Comparison of ENCODE assay signal across 20 cellular contexts in the genomic region with DNA sequence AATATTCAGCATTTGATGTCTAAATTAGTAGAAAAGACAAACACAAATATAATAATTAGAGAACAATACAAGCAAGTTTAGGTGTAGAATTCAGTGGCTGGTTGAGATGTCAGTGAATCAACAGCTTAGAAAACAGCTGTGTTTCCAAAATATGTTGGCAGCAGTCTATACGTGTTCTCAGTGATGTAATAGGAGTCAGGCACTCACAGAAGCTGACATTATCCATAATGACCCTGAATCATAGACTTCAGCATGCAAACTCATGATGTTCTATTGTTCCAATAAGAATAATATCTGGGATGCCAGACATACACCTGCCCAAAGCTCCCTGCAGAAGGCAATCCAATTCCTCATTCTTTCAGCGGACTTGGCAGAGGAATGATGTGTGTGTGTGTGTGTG.
A peak's percentile ranks its signal among the peaks of the same experiment; 100 is the strongest.
DNase-seq lines count a peak whose midpoint lies in the region; ATAC-seq and TF ChIP-seq lines count a peak whose summit lies in the region.
"Had no signal": no experiment of that assay in that cellular context is flagged by ENCODE, and none has a peak within 500 bp of the region (broad histone marks: within the 10 kb centered on the region; RNA-seq: fewer than 3 reads in every experiment).

No MANE protein-coding gene starts in this region.

- no peaks in the 10 kb centered on the region for H3K9me3 Mint-ChIP-seq in stimulated activated naive CD8-positive, alpha-beta T cell treated with anti-CD3 and anti-CD28 coated beads, Interleukin-15, amount 100 ng/mL, for 72 hours
- H3K9me3 Mint-ChIP-seq: activated naive CD4-positive, alpha-beta T cell treated with anti-CD3 and anti-CD28 coated beads, Interleukin-2, amount 10 ng/mL, durations not matched to agents 7 days and 5 days; mesothelial cell of epicardium; neural progenitor cell had no signal

- peak; percentile 45 for DNase-seq in DMS153 (lab: John Stamatoyannopoulos, UW)
- peak; percentile 97 for DNase-seq in NCI-H1105 treated with DMSO at 0.1 percent for 48 hours (lab: John Stamatoyannopoulos, UW)
- peak; percentile 80 for DNase-seq in NCI-H748 (lab: John Stamatoyannopoulos, UW; ENCODE audit: unreplicated experiment)
- DNase-seq in fibroblast of peridontal ligament (ENCODE audit: extremely low read depth), result peak; percentile 56
- DNase-seq in right lobe of liver, result no peak
- DNase-seq in activated naive CD4-positive, alpha-beta T cell treated with anti-CD3 and anti-CD28 coated beads, Interleukin-2, amount 50 U/mL, for 16 hours, result no peak
- no peak for DNase-seq in stimulated activated naive CD8-positive, alpha-beta T cell treated with anti-CD3 and anti-CD28 coated beads, Interleukin-15, amount 100 ng/mL, for 72 hours
- DNase-seq: activated CD4-positive, alpha-beta T cell treated with anti-CD3 and anti-CD28 coated beads, Interleukin-2, amount 50 U/mL, for 1 hour; activated naive CD4-positive, alpha-beta T cell treated with anti-CD3 and anti-CD28 coated beads, Interleukin-2, amount 10 ng/mL, durations not matched to agents 7 days and 5 days; activated T-cell treated with anti-CD3 and anti-CD28 coated beads for 4 hours; brain microvascular endothelial cell; dermis blood vessel endothelial cell; erythroblast; NCI-H446 treated with DMSO at 0.1 percent for 48 hours had no signal

- no peak for TF ChIP-seq CTCF in right lobe of liver (IDR thresholded peaks at IDR 0.05)

- no peaks in the 10 kb centered on the region for H3K27me3 ChIP-seq in right lobe of liver
- H3K27me3 ChIP-seq: brain microvascular endothelial cell, neural progenitor cell, right atrium auricular region had no signal

- H3K27me3 Mint-ChIP-seq in stimulated activated naive CD8-positive, alpha-beta T cell treated with anti-CD3 and anti-CD28 coated beads, Interleukin-15, amount 100 ng/mL, for 72 hours, result no peaks in the 10 kb centered on the region
- H3K27me3 Mint-ChIP-seq: activated naive CD4-positive, alpha-beta T cell treated with anti-CD3 and anti-CD28 coated beads, Interleukin-2, amount 10 ng/mL, durations not matched to agents 7 days and 5 days had no signal

- H3K27ac ChIP-seq in right lobe of liver, result no peak overlapping the region
- H3K27ac ChIP-seq: brain microvascular endothelial cell, neural progenitor cell, right atrium auricular region, SK-N-MC had no signal

- no peaks in the 10 kb centered on the region for H3K4me1 Mint-ChIP-seq in stimulated activated naive CD8-positive, alpha-beta T cell treated with anti-CD3 and anti-CD28 coated beads, Interleukin-15, amount 100 ng/mL, for 72 hours

- no peak overlapping the region for H3K4me3 ChIP-seq in right lobe of liver
- H3K4me3 ChIP-seq: HAP-1, neural progenitor cell, right atrium auricular region, SK-N-MC had no signal

- no peak for TF ChIP-seq POLR2A in right lobe of liver (IDR thresholded peaks at IDR 0.05)

- H3K4me1 ChIP-seq in right lobe of liver, result no peaks in the 10 kb centered on the region
- H3K4me1 ChIP-seq: HAP-1, neural progenitor cell had no signal

- no peak overlapping the region for H3K4me3 Mint-ChIP-seq in stimulated activated naive CD8-positive, alpha-beta T cell treated with anti-CD3 and anti-CD28 coated beads, Interleukin-15, amount 100 ng/mL, for 72 hours
- H3K4me3 Mint-ChIP-seq: activated naive CD4-positive, alpha-beta T cell treated with anti-CD3 and anti-CD28 coated beads, Interleukin-2, amount 10 ng/mL, durations not matched to agents 7 days and 5 days; mesothelial cell of epicardium; neural progenitor cell had no signal

- 27% methylated on average over 2 of the region's 2 CpGs for WGBS in right lobe of liver (ENCODE audit: insufficient coverage, low coverage, low lambda C conversion rate, missing lambda C conversion rate)

- intact Hi-C loops in right lobe of liver (cut with DNase I), result no loop called here

- no peaks in the 10 kb centered on the region for H3K36me3 ChIP-seq in right lobe of liver
- H3K36me3 ChIP-seq: brain microvascular endothelial cell, HAP-1, neural progenitor cell, right atrium auricular region had no signal

- ATAC-seq in right lobe of liver (no peak), HG03571 (IDR thresholded peaks at IDR 0.05; ENCODE audit: unreplicated experiment) (no peak)
- ATAC-seq in stimulated activated naive CD8-positive, alpha-beta T cell treated with anti-CD3 and anti-CD28 coated beads, Interleukin-15, amount 100 ng/mL, for 72 hours, result no peak

- no peak overlapping the region for H3K27ac Mint-ChIP-seq in stimulated activated naive CD8-positive, alpha-beta T cell treated with anti-CD3 and anti-CD28 coated beads, Interleukin-15, amount 100 ng/mL, for 72 hours
- H3K27ac Mint-ChIP-seq: activated naive CD4-positive, alpha-beta T cell treated with anti-CD3 and anti-CD28 coated beads, Interleukin-2, amount 10 ng/mL, durations not matched to agents 7 days and 5 days; mesothelial cell of epicardium had no signal

- H3K9me3 ChIP-seq in right lobe of liver, result no peaks in the 10 kb centered on the region
- H3K9me3 ChIP-seq: HAP-1, right atrium auricular region had no signal

Comparison
In these comparisons a context has a peak if more than half of its experiments do, and no peak if none do; other contexts are left out.
1. DNase-seq: peak in DMS153 (single experiment), NCI-H1105 treated with DMSO at 0.1 percent for 48 hours (single experiment), NCI-H748 (single experiment) and fibroblast of peridontal ligament (single experiment); none in right lobe of liver (0 of 3), activated naive CD4-positive, alpha-beta T cell treated with anti-CD3 and anti-CD28 coated beads, Interleukin-2, amount 50 U/mL, for 16 hours (single experiment) and stimulated activated naive CD8-positive, alpha-beta T cell treated with anti-CD3 and anti-CD28 coated beads, Interleukin-15, amount 100 ng/mL, for 72 hours (0 of 2).